In the genomic region with DNA sequence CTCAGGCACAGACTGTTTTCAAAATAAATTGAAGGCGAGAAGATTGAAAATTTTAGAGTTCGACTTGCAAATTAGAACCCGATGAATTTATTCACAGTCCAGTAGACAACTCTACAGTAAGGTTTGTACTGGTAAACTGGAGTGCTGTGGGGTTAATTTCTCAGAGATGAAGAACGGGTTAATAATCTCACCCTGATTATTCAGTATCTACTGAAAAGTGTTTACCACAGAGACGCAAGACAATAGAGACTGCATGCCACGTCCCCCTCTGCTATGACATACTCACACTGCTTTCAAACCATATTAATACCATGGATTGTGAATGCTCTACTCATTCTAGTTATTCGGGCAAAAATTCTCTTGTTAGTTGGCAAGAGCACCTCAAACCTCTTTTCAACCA, we compare ENCODE assay signal across 1 cellular context.
TF ChIP-seq lines count a peak whose summit lies in the region.

No MANE protein-coding gene starts in this region.

TF ChIP-seq in H1, 55 proteins besides CTCF, POLR2A, EP300 and RAD21:
- no peak for TF ChIP-seq HDAC2 (IDR thresholded peaks at IDR 0.05; ENCODE audit: borderline replicate concordance in 1 of 2, low read depth in 2 of 2, low read length in 2 of 2)
- no peak for TF ChIP-seq CBX5 (IDR thresholded peaks at IDR 0.05; ENCODE audit: low read depth, low read length)
- TF ChIP-seq, protein P1, sequence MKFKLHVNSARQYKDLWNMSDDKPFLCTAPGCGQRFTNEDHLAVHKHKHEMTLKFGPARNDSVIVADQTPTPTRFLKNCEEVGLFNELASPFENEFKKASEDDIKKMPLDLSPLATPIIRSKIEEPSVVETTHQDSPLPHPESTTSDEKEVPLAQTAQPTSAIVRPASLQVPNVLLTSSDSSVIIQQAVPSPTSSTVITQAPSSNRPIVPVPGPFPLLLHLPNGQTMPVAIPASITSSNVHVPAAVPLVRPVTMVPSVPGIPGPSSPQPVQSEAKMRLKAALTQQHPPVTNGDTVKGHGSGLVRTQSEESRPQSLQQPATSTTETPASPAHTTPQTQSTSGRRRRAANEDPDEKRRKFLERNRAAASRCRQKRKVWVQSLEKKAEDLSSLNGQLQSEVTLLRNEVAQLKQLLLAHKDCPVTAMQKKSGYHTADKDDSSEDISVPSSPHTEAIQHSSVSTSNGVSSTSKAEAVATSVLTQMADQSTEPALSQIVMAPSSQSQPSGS (IDR thresholded peaks at IDR 0.05; ENCODE audit: low read length), result no peak
- TF ChIP-seq SAP30 (IDR thresholded peaks at IDR 0.05; ENCODE audit: insufficient read depth, insufficient replicate concordance, low read length), result no peak
- TF ChIP-seq, protein P2, sequence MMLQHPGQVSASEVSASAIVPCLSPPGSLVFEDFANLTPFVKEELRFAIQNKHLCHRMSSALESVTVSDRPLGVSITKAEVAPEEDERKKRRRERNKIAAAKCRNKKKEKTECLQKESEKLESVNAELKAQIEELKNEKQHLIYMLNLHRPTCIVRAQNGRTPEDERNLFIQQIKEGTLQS (IDR thresholded peaks at IDR 0.05; ENCODE audit: insufficient read depth, low read depth, low read length), result no peak
- TF ChIP-seq NANOG (IDR thresholded peaks at IDR 0.05; ENCODE audit: insufficient read depth, low read depth, low read length, poor library complexity, severe bottlenecking), result no peak
- no peak for TF ChIP-seq MAFK (IDR thresholded peaks at IDR 0.05; ENCODE audit: low read depth, low read length)
- TF ChIP-seq KDM5A (IDR thresholded peaks at IDR 0.05; ENCODE audit: low read length), result no peak
- TF ChIP-seq EGR1 (IDR thresholded peaks at IDR 0.05; ENCODE audit: borderline replicate concordance, low read depth, low read length), result no peak
- TF ChIP-seq BACH1 (IDR thresholded peaks at IDR 0.05; ENCODE audit: low read length), result no peak
- TF ChIP-seq POU5F1 (IDR thresholded peaks at IDR 0.05; ENCODE audit: low read depth, low read length), result no peak
- TF ChIP-seq, protein P3, sequence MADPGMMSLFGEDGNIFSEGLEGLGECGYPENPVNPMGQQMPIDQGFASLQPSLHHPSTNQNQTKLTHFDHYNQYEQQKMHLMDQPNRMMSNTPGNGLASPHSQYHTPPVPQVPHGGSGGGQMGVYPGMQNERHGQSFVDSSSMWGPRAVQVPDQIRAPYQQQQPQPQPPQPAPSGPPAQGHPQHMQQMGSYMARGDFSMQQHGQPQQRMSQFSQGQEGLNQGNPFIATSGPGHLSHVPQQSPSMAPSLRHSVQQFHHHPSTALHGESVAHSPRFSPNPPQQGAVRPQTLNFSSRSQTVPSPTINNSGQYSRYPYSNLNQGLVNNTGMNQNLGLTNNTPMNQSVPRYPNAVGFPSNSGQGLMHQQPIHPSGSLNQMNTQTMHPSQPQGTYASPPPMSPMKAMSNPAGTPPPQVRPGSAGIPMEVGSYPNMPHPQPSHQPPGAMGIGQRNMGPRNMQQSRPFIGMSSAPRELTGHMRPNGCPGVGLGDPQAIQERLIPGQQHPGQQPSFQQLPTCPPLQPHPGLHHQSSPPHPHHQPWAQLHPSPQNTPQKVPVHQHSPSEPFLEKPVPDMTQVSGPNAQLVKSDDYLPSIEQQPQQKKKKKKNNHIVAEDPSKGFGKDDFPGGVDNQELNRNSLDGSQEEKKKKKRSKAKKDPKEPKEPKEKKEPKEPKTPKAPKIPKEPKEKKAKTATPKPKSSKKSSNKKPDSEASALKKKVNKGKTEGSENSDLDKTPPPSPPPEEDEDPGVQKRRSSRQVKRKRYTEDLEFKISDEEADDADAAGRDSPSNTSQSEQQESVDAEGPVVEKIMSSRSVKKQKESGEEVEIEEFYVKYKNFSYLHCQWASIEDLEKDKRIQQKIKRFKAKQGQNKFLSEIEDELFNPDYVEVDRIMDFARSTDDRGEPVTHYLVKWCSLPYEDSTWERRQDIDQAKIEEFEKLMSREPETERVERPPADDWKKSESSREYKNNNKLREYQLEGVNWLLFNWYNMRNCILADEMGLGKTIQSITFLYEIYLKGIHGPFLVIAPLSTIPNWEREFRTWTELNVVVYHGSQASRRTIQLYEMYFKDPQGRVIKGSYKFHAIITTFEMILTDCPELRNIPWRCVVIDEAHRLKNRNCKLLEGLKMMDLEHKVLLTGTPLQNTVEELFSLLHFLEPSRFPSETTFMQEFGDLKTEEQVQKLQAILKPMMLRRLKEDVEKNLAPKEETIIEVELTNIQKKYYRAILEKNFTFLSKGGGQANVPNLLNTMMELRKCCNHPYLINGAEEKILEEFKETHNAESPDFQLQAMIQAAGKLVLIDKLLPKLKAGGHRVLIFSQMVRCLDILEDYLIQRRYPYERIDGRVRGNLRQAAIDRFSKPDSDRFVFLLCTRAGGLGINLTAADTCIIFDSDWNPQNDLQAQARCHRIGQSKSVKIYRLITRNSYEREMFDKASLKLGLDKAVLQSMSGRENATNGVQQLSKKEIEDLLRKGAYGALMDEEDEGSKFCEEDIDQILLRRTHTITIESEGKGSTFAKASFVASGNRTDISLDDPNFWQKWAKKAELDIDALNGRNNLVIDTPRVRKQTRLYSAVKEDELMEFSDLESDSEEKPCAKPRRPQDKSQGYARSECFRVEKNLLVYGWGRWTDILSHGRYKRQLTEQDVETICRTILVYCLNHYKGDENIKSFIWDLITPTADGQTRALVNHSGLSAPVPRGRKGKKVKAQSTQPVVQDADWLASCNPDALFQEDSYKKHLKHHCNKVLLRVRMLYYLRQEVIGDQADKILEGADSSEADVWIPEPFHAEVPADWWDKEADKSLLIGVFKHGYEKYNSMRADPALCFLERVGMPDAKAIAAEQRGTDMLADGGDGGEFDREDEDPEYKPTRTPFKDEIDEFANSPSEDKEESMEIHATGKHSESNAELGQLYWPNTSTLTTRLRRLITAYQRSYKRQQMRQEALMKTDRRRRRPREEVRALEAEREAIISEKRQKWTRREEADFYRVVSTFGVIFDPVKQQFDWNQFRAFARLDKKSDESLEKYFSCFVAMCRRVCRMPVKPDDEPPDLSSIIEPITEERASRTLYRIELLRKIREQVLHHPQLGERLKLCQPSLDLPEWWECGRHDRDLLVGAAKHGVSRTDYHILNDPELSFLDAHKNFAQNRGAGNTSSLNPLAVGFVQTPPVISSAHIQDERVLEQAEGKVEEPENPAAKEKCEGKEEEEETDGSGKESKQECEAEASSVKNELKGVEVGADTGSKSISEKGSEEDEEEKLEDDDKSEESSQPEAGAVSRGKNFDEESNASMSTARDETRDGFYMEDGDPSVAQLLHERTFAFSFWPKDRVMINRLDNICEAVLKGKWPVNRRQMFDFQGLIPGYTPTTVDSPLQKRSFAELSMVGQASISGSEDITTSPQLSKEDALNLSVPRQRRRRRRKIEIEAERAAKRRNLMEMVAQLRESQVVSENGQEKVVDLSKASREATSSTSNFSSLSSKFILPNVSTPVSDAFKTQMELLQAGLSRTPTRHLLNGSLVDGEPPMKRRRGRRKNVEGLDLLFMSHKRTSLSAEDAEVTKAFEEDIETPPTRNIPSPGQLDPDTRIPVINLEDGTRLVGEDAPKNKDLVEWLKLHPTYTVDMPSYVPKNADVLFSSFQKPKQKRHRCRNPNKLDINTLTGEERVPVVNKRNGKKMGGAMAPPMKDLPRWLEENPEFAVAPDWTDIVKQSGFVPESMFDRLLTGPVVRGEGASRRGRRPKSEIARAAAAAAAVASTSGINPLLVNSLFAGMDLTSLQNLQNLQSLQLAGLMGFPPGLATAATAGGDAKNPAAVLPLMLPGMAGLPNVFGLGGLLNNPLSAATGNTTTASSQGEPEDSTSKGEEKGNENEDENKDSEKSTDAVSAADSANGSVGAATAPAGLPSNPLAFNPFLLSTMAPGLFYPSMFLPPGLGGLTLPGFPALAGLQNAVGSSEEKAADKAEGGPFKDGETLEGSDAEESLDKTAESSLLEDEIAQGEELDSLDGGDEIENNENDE (IDR thresholded peaks at IDR 0.05; ENCODE audit: insufficient replicate concordance, low read length), result no peak
- no peak for TF ChIP-seq SIX5 (IDR thresholded peaks at IDR 0.05; ENCODE audit: low read depth, low read length)
- TF ChIP-seq TBP (IDR thresholded peaks at IDR 0.05; ENCODE audit: low read depth, low read length), result no peak
- no peak for TF ChIP-seq SIRT6 (IDR thresholded peaks at IDR 0.05; ENCODE audit: low read length)
- no peak for TF ChIP-seq ASH2L (IDR thresholded peaks at IDR 0.05; ENCODE audit: low read length)
- TF ChIP-seq KDM1A (IDR thresholded peaks at IDR 0.05; ENCODE audit: borderline replicate concordance, low read length), result no peak
- TF ChIP-seq RBBP5 (IDR thresholded peaks at IDR 0.05; ENCODE audit: borderline replicate concordance, low read depth, low read length), result no peak
- TF ChIP-seq TAF1 (IDR thresholded peaks at IDR 0.05; ENCODE audit: low read depth, low read length), result no peak
- TF ChIP-seq SP1 (IDR thresholded peaks at IDR 0.05; ENCODE audit: low read depth, low read length), result no peak
